In the genomic region with DNA sequence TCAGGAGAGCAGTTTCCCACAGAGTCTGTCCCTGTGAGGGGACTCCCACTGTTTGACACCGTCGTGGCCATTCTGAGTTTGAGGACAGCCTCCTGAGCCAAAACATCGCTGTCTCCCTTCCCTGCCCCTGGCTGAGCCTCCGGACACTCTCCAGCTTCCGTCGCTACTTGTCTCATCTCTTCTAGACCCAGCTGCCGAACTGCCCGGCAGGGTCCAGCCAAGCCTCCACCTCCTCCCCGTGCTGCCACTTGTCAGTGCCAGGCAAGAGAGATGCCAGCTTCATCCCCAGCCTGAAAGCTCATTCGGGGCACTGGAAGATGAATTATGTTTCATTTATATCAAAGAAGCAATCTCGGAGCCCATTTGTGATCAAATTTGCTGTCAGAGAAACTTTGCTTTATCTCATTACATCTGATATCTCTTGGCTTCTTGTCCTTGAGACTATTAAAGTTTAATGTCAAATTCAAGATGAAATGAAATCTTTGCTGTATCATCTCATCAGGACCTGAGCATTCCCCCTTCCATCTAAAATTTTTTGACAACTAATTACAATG, we compare ENCODE assay signal across 6 cellular contexts.
"Had no signal": no experiment of that assay in that cellular context is flagged by ENCODE, and none has a peak within 500 bp of the region (broad histone marks: within the 10 kb centered on the region; RNA-seq: fewer than 3 reads in every experiment).

No MANE protein-coding gene starts in this region.

- ATAC-seq: K562 had no signal

- H3K27ac Mint-ChIP-seq: H9 had no signal

- H2AFZ ChIP-seq: GM23248 had no signal

- DNase-seq: GM23248, GOT3, H9, HCEC 1CT, IMR-90 had no signal

- H3K9me3 Mint-ChIP-seq: H9 had no signal

- H3K9ac ChIP-seq: GM23248 had no signal

- H3K4me3 ChIP-seq: GM23248, K562 had no signal

- H3K4me3 Mint-ChIP-seq: H9 had no signal

- H3K27ac ChIP-seq: GM23248 had no signal
